In the genomic region with DNA sequence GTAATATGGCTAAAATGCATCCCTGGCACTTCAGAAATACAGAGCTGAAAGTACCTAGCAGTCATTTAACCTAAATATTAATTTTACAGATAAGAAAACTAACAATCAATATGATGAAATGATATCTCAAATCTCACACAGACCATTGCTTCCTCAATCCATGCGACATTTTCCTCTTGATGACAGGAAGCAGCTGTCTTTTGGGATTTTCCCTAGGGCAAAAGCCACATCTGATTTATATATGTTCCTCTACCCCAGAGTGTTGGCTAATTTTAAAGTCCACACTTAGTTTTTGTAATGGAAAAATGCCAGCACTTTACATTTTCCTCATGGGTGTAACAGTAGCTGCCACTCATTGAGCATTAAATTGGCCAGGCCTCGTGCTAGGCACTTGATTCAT, we compare ENCODE assay signal across 30 cellular contexts. TPM values are rescaled to one million over a fixed set of nuclear protein-coding genes. Genes with fewer than 3 reads are reported as not detected.
"Had no signal": no experiment of that assay in that cellular context is flagged by ENCODE, and none has a peak within 500 bp of the region (broad histone marks: within the 10 kb centered on the region; RNA-seq: fewer than 3 reads in every experiment).

No MANE protein-coding gene starts in this region.

- H3K36me3 ChIP-seq: ascending aorta, MG63, Peyer's patch had no signal

- H3K27ac Mint-ChIP-seq: activated B cell treated with CpG ODN at 0.5 μM for 24 hours; activated CD4-positive, alpha-beta memory T cell treated with anti-CD3 and anti-CD28 coated beads for 36 hours; activated CD4-positive, alpha-beta T cell treated with anti-CD3 and anti-CD28 coated beads, Interleukin-2, amount 10 ng/mL, durations not matched to agents 7 days and 5 days; activated naive CD4-positive, alpha-beta T cell treated with anti-CD3 and anti-CD28 coated beads, Interleukin-2, amount 50 U/mL, for 72 hours; activated naive CD8-positive, alpha-beta T cell treated with anti-CD3 and anti-CD28 coated beads, Interleukin-2, amount 50 U/mL, for 24 hours; IgD-negative memory B cell had no signal

- H3K4me3 ChIP-seq: ascending aorta, body of pancreas, MG63, Peyer's patch had no signal

- DNase-seq: activated B cell treated with CpG ODN at 0.5 μM for 24 hours; activated CD4-positive, alpha-beta memory T cell treated with anti-CD3 and anti-CD28 coated beads for 36 hours; activated CD4-positive, alpha-beta T cell treated with anti-CD3 and anti-CD28 coated beads, Interleukin-2, amount 10 ng/mL, durations not matched to agents 7 days and 5 days; activated CD8-positive, alpha-beta memory T cell treated with anti-CD3 and anti-CD28 coated beads for 24 hours; activated effector memory CD4-positive, alpha-beta T cell treated with anti-CD3 and anti-CD28 coated beads, Interleukin-2, amount 50 U/mL, for 16 hours; activated naive CD4-positive, alpha-beta T cell treated with Interleukin-2 at 50 U/mL for 16 hours; activated naive CD8-positive, alpha-beta T cell treated with anti-CD3 and anti-CD28 coated beads, Interleukin-2, amount 50 U/mL, for 24 hours; activated T-cell treated with anti-CD3 and anti-CD28 coated beads, Interleukin-2, amount 50 U/mL, for 4 hours; amniotic stem cell; body of pancreas; KG1; MG63; MV-4-11; NCI-H1092 treated with DMSO at 0.1 percent for 48 hours; NCI-H1417 treated with DMSO at 0.1 percent for 48 hours; NCI-H187; NCI-H2081 treated with DMSO at 0.1 percent for 48 hours; NCI-H2171 treated with DMSO at 0.1 percent for 48 hours; NCI-H226; NCI-H526 treated with DMSO at 0.1 percent for 48 hours; NCI-H82; Peyer's patch; SHP77; T-cell; T-helper 2 cell; T1000 had no signal

- H3K4me3 Mint-ChIP-seq: activated B cell treated with CpG ODN at 0.5 μM for 24 hours; activated CD4-positive, alpha-beta memory T cell treated with anti-CD3 and anti-CD28 coated beads for 36 hours; activated CD4-positive, alpha-beta T cell treated with anti-CD3 and anti-CD28 coated beads, Interleukin-2, amount 10 ng/mL, durations not matched to agents 7 days and 5 days; activated naive CD8-positive, alpha-beta T cell treated with anti-CD3 and anti-CD28 coated beads, Interleukin-2, amount 50 U/mL, for 24 hours; activated T-cell treated with anti-CD3 and anti-CD28 coated beads, Interleukin-2, amount 50 U/mL, for 4 hours; central memory CD8-positive, alpha-beta T cell; IgD-negative memory B cell; T-cell had no signal

- H3K27me3 ChIP-seq: ascending aorta, body of pancreas, MG63, Peyer's patch had no signal

- H3K9me3 Mint-ChIP-seq: activated B cell treated with CpG ODN at 0.5 μM for 24 hours; activated naive CD8-positive, alpha-beta T cell treated with anti-CD3 and anti-CD28 coated beads, Interleukin-2, amount 50 U/mL, for 24 hours; activated T-cell treated with anti-CD3 and anti-CD28 coated beads, Interleukin-2, amount 50 U/mL, for 4 hours; central memory CD8-positive, alpha-beta T cell; IgD-negative memory B cell; T-cell had no signal

- H3K36me3 Mint-ChIP-seq: IgD-negative memory B cell had no signal

- H3K4me1 Mint-ChIP-seq: activated B cell treated with CpG ODN at 0.5 μM for 24 hours, IgD-negative memory B cell had no signal

- H3K4me1 ChIP-seq: body of pancreas had no signal

- H3K27me3 Mint-ChIP-seq: activated CD4-positive, alpha-beta memory T cell treated with anti-CD3 and anti-CD28 coated beads for 36 hours; activated CD4-positive, alpha-beta T cell treated with anti-CD3 and anti-CD28 coated beads, Interleukin-2, amount 10 ng/mL, durations not matched to agents 7 days and 5 days; activated naive CD8-positive, alpha-beta T cell treated with anti-CD3 and anti-CD28 coated beads, Interleukin-2, amount 50 U/mL, for 24 hours; central memory CD8-positive, alpha-beta T cell; T-cell had no signal

- H3K27ac ChIP-seq: ascending aorta, body of pancreas, Peyer's patch had no signal

- H3K9me3 ChIP-seq: ascending aorta, body of pancreas, MG63, Peyer's patch had no signal

- ATAC-seq: activated naive CD4-positive, alpha-beta T cell treated with anti-CD3 and anti-CD28 coated beads, Interleukin-2, amount 50 U/mL, for 72 hours; activated naive CD8-positive, alpha-beta T cell treated with anti-CD3 and anti-CD28 coated beads, Interleukin-2, amount 50 U/mL, for 24 hours; activated T-cell treated with anti-CD3 and anti-CD28 coated beads, Interleukin-2, amount 50 U/mL, for 4 hours; body of pancreas; T-cell had no signal

RNA-seq across cellular contexts. Expression of a gene that starts 47.7 kb away (rescaled TPM):
- polyA plus RNA-seq: IgD-negative memory B cell had no signal
